8 cellular contexts compared by ENCODE assay signal in the genomic region with DNA sequence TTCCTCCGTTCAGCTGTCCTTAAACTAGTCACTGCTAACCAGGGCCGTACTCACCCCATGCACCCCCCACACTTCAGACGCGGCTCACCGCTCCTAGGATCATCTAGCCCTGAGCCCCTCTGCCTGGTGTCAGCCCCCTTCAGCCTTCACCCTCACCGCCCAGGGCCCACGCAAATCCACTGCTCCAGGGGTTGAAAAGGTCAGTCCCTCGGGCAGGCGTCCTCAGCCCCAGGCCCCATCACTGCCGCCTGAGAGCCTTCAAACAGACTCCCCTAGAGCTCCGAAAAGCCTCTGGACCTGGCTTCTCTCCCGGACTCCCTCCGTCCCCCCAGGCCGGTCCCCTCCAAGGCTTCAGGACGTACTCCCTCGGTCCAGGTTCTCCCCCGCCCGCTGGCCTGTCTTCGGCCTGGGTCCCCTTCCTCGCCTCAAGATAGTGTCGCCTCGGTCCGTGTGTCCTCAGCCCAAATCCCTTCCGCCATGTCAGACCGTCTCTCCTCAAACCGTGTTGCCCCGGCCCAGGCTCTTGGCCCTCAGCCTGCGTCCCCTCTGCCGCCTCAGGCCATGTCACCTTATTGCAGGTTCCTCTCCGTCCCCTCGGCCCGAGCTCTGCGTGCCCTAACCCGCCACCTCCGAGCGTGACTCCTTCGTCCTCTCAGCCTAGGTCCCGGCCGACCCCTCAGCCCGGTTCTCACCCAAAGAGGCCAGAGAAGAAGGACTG. TPM values are rescaled to one million over a fixed set of nuclear protein-coding genes. Genes with fewer than 3 reads are reported as not detected.
DNase-seq lines count a peak whose midpoint lies in the region; ATAC-seq and TF ChIP-seq lines count a peak whose summit lies in the region.

No MANE protein-coding gene starts in this region.

- TF ChIP-seq CTCF in AG04450 (IDR thresholded peaks at IDR 0.05; ENCODE audit: low read depth, low read length) = no peak
- TF ChIP-seq CTCF in H9 (conservative IDR thresholded peaks at IDR 0.05) = no peak
- no peak for TF ChIP-seq CTCF in activated B cell treated with CpG ODN at 0.5 μM for 24 hours (IDR thresholded peaks at IDR 0.05)
- no peak for TF ChIP-seq CTCF in right atrium auricular region (IDR thresholded peaks at IDR 0.05)
- no peak for TF ChIP-seq CTCF in spleen (IDR thresholded peaks at IDR 0.05 in 8 of 11, conservative IDR thresholded peaks at IDR 0.05 in 3 of 11)

- H3K4me3 ChIP-seq in AG04450 (ENCODE audit: low read depth, low read length) (peak overlapping the region; percentile 98), right atrium auricular region (peak overlapping the region; percentile 77 to 98), spleen (peak overlapping the region; percentile 70 to 96 (median 85))

- H4K91ac ChIP-seq in H9 (ENCODE audit: insufficient read length, low read depth, low read length) = peak overlapping the region; percentile 50

- H3K4me1 Mint-ChIP-seq in H9 (peaks cover 23 to 30% of the 10 kb centered on the region in 2 experiments), activated B cell treated with CpG ODN at 0.5 μM for 24 hours (peaks cover 84% of the 10 kb centered on the region)

- peaks cover 7% of the 10 kb centered on the region for H3K23me2 ChIP-seq in H9 (ENCODE audit: insufficient read length, low read depth, low read length, poor library complexity, severe bottlenecking)

- peaks cover 9% of the 10 kb centered on the region for H3K79me1 ChIP-seq in H9 (ENCODE audit: insufficient read depth, low read depth, low read length, poor library complexity, severe bottlenecking)

- H4K5ac ChIP-seq in H9 (ENCODE audit: insufficient read length, low read depth, low read length) = no peak overlapping the region

- ATAC-seq in activated B cell treated with CpG ODN at 0.5 μM for 24 hours (ENCODE audit: low read depth) = no peak
- no peak for ATAC-seq in GM19328 (IDR thresholded peaks at IDR 0.05; ENCODE audit: unreplicated experiment)
- ATAC-seq in GM21390 (IDR thresholded peaks at IDR 0.05; ENCODE audit: unreplicated experiment) = no peak

- no peaks in the 10 kb centered on the region for H3K9me3 Mint-ChIP-seq in H9
- H3K9me3 Mint-ChIP-seq in activated B cell treated with CpG ODN at 0.5 μM for 24 hours = no peaks in the 10 kb centered on the region

- no peaks in the 10 kb centered on the region; the same call in 1 of the 2 replicates for H3K27me3 Mint-ChIP-seq in H9 (ENCODE audit: low read depth)
- H3K27me3 Mint-ChIP-seq in activated B cell treated with CpG ODN at 0.5 μM for 24 hours = no peaks in the 10 kb centered on the region

- no peak overlapping the region for H2BK20ac ChIP-seq in H9 (ENCODE audit: low read depth, low read length, poor library complexity, severe bottlenecking)

- H3K27me3 ChIP-seq in AG04450 (ENCODE audit: control insufficient read depth, insufficient read depth, low read length) (peaks cover 3% of the 10 kb centered on the region), H9 (ENCODE audit: insufficient read depth, low read length) (no peaks in the 10 kb centered on the region), right atrium auricular region (no peaks in the 10 kb centered on the region), spleen (replicated peaks in 1 of 7) (no peaks in the 10 kb centered on the region)

- intact Hi-C loops in activated B cell treated with CpG ODN at 0.5 μM for 24 hours (cut with micrococcal nuclease) (no loop called here), spleen (cut with DNase I; ENCODE audit: low total_unique reads) (no loop called here)

- DNase-seq in AG04450 (ENCODE audit: low read depth, low spot score) (no peak), H9 (no peak), activated B cell treated with CpG ODN at 0.5 μM for 24 hours (no peak), right atrium auricular region (ENCODE audit: low spot score) (no peak), spleen (peak; percentile 82), amniotic stem cell (lab: John Stamatoyannopoulos, UW) (no peak)

- H2AK5ac ChIP-seq in H9 (ENCODE audit: insufficient read length, low read length) = no peak overlapping the region

- no peak overlapping the region for H3K56ac ChIP-seq in H9 (ENCODE audit: insufficient read length, low read depth, low read length)

- no CpG with 5 or more reads among the region's 40 CpGs for WGBS in H9 (ENCODE audit: extremely low coverage, insufficient read length, low lambda C conversion rate)
- WGBS in spleen, 5 donors = 4 to 6% (median 6%) methylated on average over 38 to 40 of the region's 40 CpGs

- H3K4me3 Mint-ChIP-seq in H9 = peak overlapping the region; percentile 96
- peak overlapping the region; percentile 97 for H3K4me3 Mint-ChIP-seq in activated B cell treated with CpG ODN at 0.5 μM for 24 hours

- no peaks in the 10 kb centered on the region for H4K20me1 ChIP-seq in H9 (ENCODE audit: control insufficient read depth, insufficient read depth, insufficient read length)

- peak overlapping the region; percentile 55 for H3K14ac ChIP-seq in H9 (ENCODE audit: insufficient read depth, low read length)

- H2AFZ ChIP-seq in H9 (ENCODE audit: low read length) = no peak overlapping the region

- H4K8ac ChIP-seq in H9 (replicated peaks; ENCODE audit: insufficient read length, low read depth, low read length) = no peak overlapping the region

- H3K27ac Mint-ChIP-seq in H9 (peak overlapping the region; percentile 92 to 96 (median 93)), activated B cell treated with CpG ODN at 0.5 μM for 24 hours (peak overlapping the region; percentile 92)

- no peak for TF ChIP-seq POLR2A in spleen (IDR thresholded peaks at IDR 0.05)

- H3K36me3 ChIP-seq in right atrium auricular region (no peaks in the 10 kb centered on the region), spleen (peaks cover 0 to 29% (median 0%) of the 10 kb centered on the region in 6 donors)

- no peak overlapping the region for H2BK5ac ChIP-seq in H9 (ENCODE audit: insufficient read length, low read length)

- POLR2A ChIA-PET in AG04450 (lab: Yijun Ruan, JAX) (interaction anchor here (0.7 to 1.9 kb wide), 2 partner anchors 19 to 96 kb away, joined by 6 to 8 read pairs; no protein-coding TSS in a partner anchor), activated B cell treated with CpG ODN at 0.5 μM for 24 hours (lab: Charles Lee) (interaction anchor here (1.9 to 2.1 kb wide), 2 partner anchors 30 to 86 kb away, joined by 14 to 16 read pairs; partner anchors contain the start of gene KPTN)

- H3K36me3 Mint-ChIP-seq in H9 (ENCODE audit: insufficient read depth in 1 of 3, low read depth in 3 of 3) (peaks cover 0 to 4% (median 0%) of the 10 kb centered on the region in 3 experiments; a peak in 1 of 7 replicates), activated B cell treated with CpG ODN at 0.5 μM for 24 hours (ENCODE audit: low read depth) (peaks cover 26% of the 10 kb centered on the region)

- peak overlapping the region; percentile 83 for H3K4me2 ChIP-seq in H9 (ENCODE audit: insufficient read depth, insufficient read length, low read length)

- no peak overlapping the region for H2BK120ac ChIP-seq in H9 (ENCODE audit: low read depth, low read length, poor library complexity, severe bottlenecking)

- H3K4me1 ChIP-seq in H9 (ENCODE audit: insufficient read depth, low read length) = no peaks in the 10 kb centered on the region
- H3K4me1 ChIP-seq in right atrium auricular region = peaks cover 0 to 55% of the 10 kb centered on the region in 2 donors
- peaks cover 44 to 92% (median 75%) of the 10 kb centered on the region in 6 donors for H3K4me1 ChIP-seq in spleen

- H2BK12ac ChIP-seq in H9 (ENCODE audit: insufficient read length, low read depth, low read length) = no peak overlapping the region

- peak overlapping the region; percentile 88 for H3K9ac ChIP-seq in H9 (ENCODE audit: extremely low read depth, insufficient read length, low read length)

- no peak overlapping the region for H3K23ac ChIP-seq in H9 (ENCODE audit: insufficient read length, low read depth, low read length)

- H3K79me2 ChIP-seq in H9 (ENCODE audit: insufficient read depth, low read length) = peaks cover 10% of the 10 kb centered on the region; the same call in 1 of the 2 replicates

- peak overlapping the region; percentile 74 for H3K18ac ChIP-seq in H9 (ENCODE audit: insufficient read length, low read depth, low read length)

- no peak overlapping the region for H3K4ac ChIP-seq in H9 (ENCODE audit: low read depth, low read length)

- H3K9me3 ChIP-seq in AG04450 (ENCODE audit: control insufficient read depth, insufficient read depth, low read length) (peaks cover 6% of the 10 kb centered on the region; the same call in 1 of the 2 replicates), H9 (ENCODE audit: control insufficient read depth, low read depth, low read length) (no peaks in the 10 kb centered on the region), right atrium auricular region (no peaks in the 10 kb centered on the region), spleen (no peaks in the 10 kb centered on the region)

- CTCF ChIA-PET in AG04450 (lab: Charles Lee) = no interaction called here
- CTCF ChIA-PET in activated B cell treated with CpG ODN at 0.5 μM for 24 hours (lab: Charles Lee) = no interaction called here

- H2BK15ac ChIP-seq in H9 (ENCODE audit: low read depth, low read length) = no peak overlapping the region

- H3T11ph ChIP-seq in H9 (ENCODE audit: low read length) = no peak overlapping the region

- H3K27ac ChIP-seq in AG04450 (ENCODE audit: low read depth, low read length) = peak overlapping the region; percentile 96
- no peak overlapping the region for H3K27ac ChIP-seq in H9 (ENCODE audit: insufficient read length, low read depth, low read length)
- peak overlapping the region; percentile 95 to 96 for H3K27ac ChIP-seq in right atrium auricular region
- H3K27ac ChIP-seq in spleen = peak overlapping the region; percentile 91 to 98 (median 95)

RNA-seq across cellular contexts. Expression of gene NAPA, which starts 0.6 kb away (rescaled TPM):
- 84.1 and 102 TPM in 2 replicates for polyA plus RNA-seq in AG04450 (2011; rRNA removed)
- polyA minus RNA-seq in AG04450 (2011; rRNA and poly(A)+ RNA removed) = 110 and 148 TPM in 2 replicates
- 62.3 and 62.8 TPM in 2 replicates for total RNA-seq in H9 (2021)
- total RNA-seq in activated B cell treated with CpG ODN at 0.5 μM for 24 hours = 56.8 and 70.6 TPM in 2 replicates
- total RNA-seq in right atrium auricular region = 100 to 1,000 TPM; 127 to 213 TPM
- 100 to 1,000 TPM in 3 of 7 donors, 10 to 100 TPM in 4; 85.8 to 171 (median 98.1) TPM for total RNA-seq in spleen
- 10 to 100 TPM; 51.3 to 64.1 (median 56.6) TPM for polyA plus RNA-seq in spleen

RNA-seq across cellular contexts. Expression of gene KPTN, which starts 30.3 kb away (rescaled TPM):
- 5.7 and 7.4 TPM in 2 replicates for polyA plus RNA-seq in AG04450 (2011; rRNA removed)
- 5.0 and 5.4 TPM in 2 replicates for polyA minus RNA-seq in AG04450 (2011; rRNA and poly(A)+ RNA removed)
- 33.6 and 35.4 TPM in 2 replicates for total RNA-seq in H9 (2021)
- 8.0 and 8.7 TPM in 2 replicates for total RNA-seq in activated B cell treated with CpG ODN at 0.5 μM for 24 hours
- total RNA-seq in right atrium auricular region = 1 to 10 TPM; 2.8 to 2.9 TPM
- total RNA-seq in spleen = 10 to 100 TPM in 2 of 7 donors, 1 to 10 TPM in 5; 3.9 to 12.4 (median 7.4) TPM
- polyA plus RNA-seq in spleen = 10 to 100 TPM; 15.0 to 36.3 (median 25.7) TPM

RNA-seq across cellular contexts. Expression of gene SLC8A2, which starts 42.6 kb away (rescaled TPM):
- polyA plus RNA-seq in AG04450 (2011; rRNA removed) (0.05 TPM in 1 of 2 replicates, not detected in the other), spleen (under 1 TPM in 2 of 3 donors, not detected in 1; 0.02 to 0.19 TPM)
- polyA minus RNA-seq in AG04450 (2011; rRNA and poly(A)+ RNA removed) = 0.52 TPM in 1 of 2 replicates, not detected in the other
- total RNA-seq in H9 (2021) (10.7 and 11.3 TPM in 2 replicates), activated B cell treated with CpG ODN at 0.5 μM for 24 hours (not detected in 2 replicates), right atrium auricular region (under 1 TPM; 0.28 to 0.37 TPM), spleen (not detected)

RNA-seq across cellular contexts. Expression of gene ZNF541, which starts 58.6 kb away (rescaled TPM):
- not detected in 2 replicates for polyA plus RNA-seq in AG04450 (2011; rRNA removed)
- polyA minus RNA-seq in AG04450 (2011; rRNA and poly(A)+ RNA removed) = not detected in 2 replicates
- total RNA-seq in H9 (2021) = not detected in 2 replicates
- total RNA-seq in activated B cell treated with CpG ODN at 0.5 μM for 24 hours = not detected in 2 replicates
- total RNA-seq in right atrium auricular region = under 1 TPM in 1 of 2 donors, not detected in 1; 0.20 TPM
- total RNA-seq in spleen = 1 to 10 TPM in 1 of 7 donors, under 1 TPM in 6; 0.34 to 1.2 (median 0.42) TPM
- polyA plus RNA-seq in spleen = under 1 TPM; 0.20 to 0.70 (median 0.50) TPM
